Comparison of ENCODE assay signal across 9 cellular contexts in the genomic region with DNA sequence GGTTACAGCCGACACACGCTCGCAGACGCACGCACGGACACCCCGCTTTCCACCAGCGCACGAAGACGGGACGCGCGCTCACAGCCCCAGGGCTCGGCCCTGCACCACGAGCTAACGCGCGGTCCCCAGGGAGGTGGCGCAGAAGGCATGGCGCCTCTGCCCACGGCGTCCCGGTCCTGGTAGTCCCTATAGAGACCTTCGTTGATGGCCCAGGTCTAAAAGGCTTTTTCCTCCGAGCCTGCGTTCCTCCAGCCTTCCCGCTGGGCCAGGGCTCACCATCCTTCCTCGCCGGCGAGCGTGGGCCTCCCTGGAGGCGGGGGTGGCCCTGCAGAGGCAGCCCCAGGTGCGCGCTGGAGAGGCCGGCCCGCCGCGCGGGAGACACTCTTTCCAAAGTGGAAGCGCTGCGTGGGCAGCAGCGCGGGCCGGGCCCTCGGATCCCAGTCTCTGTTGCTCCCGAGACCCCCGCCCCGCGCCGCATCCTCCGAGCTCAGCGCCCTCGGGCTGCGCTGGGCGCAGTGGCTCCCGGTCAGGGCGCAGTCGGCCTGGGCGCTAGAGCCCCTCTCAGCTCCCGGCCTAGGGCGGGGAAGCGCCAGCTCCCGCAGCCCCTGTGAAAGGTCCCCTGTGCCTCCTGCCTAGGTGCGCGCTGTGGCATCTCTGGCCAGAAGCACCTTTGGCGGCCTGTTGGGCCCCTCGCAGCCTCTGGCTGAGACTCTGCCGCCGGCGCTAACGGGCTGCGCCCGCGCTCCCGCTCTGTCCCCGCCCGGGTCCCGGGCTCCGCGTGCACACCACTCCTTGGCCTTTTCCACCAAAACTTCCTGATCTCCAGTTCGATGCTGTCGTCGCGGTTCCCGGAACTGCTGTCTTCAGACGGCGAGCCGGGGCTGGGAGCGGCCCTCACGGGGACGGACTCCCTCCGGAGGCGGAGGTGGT. TPM values are rescaled to one million over a fixed set of nuclear protein-coding genes. Genes with fewer than 3 reads are reported as not detected.
DNase-seq lines count a peak whose midpoint lies in the region; ATAC-seq and TF ChIP-seq lines count a peak whose summit lies in the region.
"Had no signal": no experiment of that assay in that cellular context is flagged by ENCODE, and none has a peak within 500 bp of the region (broad histone marks: within the 10 kb centered on the region; RNA-seq: fewer than 3 reads in every experiment).

No MANE protein-coding gene starts in this region.

- no peaks in the 10 kb centered on the region for H3K4me1 ChIP-seq in ascending aorta

- H3K27ac ChIP-seq in ascending aorta = no peak overlapping the region

- peaks cover 6% of the 10 kb centered on the region for H3K27me3 ChIP-seq in ascending aorta

- intact Hi-C loops in ascending aorta (cut with DNase I) = no loop called here

- no peaks in the 10 kb centered on the region for H3K36me3 ChIP-seq in ascending aorta

- TF ChIP-seq CTCF in ascending aorta (IDR thresholded peaks at IDR 0.05) = no peak

- peak overlapping the region; percentile 18 to 41 for H3K4me3 ChIP-seq in ascending aorta

- peak; percentile 6 for DNase-seq in DMS153 treated with DMSO at 0.1 percent for 48 hours (lab: John Stamatoyannopoulos, UW; ENCODE audit: unreplicated experiment)
- no peak for DNase-seq in DMS153 (lab: John Stamatoyannopoulos, UW)
- no peak for DNase-seq in ascending aorta (ENCODE audit: low spot score in 2 of 2)
- peak; percentile 60 for DNase-seq in iPS-NIHi11 (ENCODE audit: low spot score)
- peak; percentile 31 for DNase-seq in stimulated activated CD8-positive, alpha-beta memory T cell treated with anti-CD3 and anti-CD28 coated beads, Interleukin-4, amount 100 ng/mL, for 48 hours
- no peak for DNase-seq in stimulated activated CD4-positive, alpha-beta T cell treated with anti-CD3 and anti-CD28 coated beads, Interleukin-4, amount 100 ng/mL, for 24 hours
- DNase-seq: activated B cell treated with CpG ODN at 0.5 μM for 24 hours had no signal

- ATAC-seq in GM19324 (IDR thresholded peaks at IDR 0.05; ENCODE audit: low FRiP score, unreplicated experiment) (no peak), HG03432 (IDR thresholded peaks at IDR 0.05; ENCODE audit: unreplicated experiment) (no peak)

- H3K9me3 ChIP-seq in ascending aorta = no peaks in the 10 kb centered on the region

RNA-seq across cellular contexts. Expression of gene FANCC, which starts 31.9 kb away (rescaled TPM):
- 0.64 TPM for total RNA-seq in ascending aorta

Comparison
In these comparisons a context has a peak if more than half of its experiments do, and no peak if none do; other contexts are left out.
1. DNase-seq: peak in DMS153 treated with DMSO at 0.1 percent for 48 hours (single experiment), iPS-NIHi11 (single experiment) and stimulated activated CD8-positive, alpha-beta memory T cell treated with anti-CD3 and anti-CD28 coated beads, Interleukin-4, amount 100 ng/mL, for 48 hours (single experiment); none in DMS153 (single experiment), ascending aorta (0 of 2) and stimulated activated CD4-positive, alpha-beta T cell treated with anti-CD3 and anti-CD28 coated beads, Interleukin-4, amount 100 ng/mL, for 24 hours (single experiment).